1 cellular context compared by ENCODE assay signal in genomic region chr1:194102607-194103006, GRCh38.
TF ChIP-seq lines count a peak whose summit lies in the region.

No MANE protein-coding gene starts in this region.

TF ChIP-seq in GM12878, 131 proteins besides CTCF, POLR2A, EP300 and RAD21 (continued from another document):
- TF ChIP-seq, protein P1, sequence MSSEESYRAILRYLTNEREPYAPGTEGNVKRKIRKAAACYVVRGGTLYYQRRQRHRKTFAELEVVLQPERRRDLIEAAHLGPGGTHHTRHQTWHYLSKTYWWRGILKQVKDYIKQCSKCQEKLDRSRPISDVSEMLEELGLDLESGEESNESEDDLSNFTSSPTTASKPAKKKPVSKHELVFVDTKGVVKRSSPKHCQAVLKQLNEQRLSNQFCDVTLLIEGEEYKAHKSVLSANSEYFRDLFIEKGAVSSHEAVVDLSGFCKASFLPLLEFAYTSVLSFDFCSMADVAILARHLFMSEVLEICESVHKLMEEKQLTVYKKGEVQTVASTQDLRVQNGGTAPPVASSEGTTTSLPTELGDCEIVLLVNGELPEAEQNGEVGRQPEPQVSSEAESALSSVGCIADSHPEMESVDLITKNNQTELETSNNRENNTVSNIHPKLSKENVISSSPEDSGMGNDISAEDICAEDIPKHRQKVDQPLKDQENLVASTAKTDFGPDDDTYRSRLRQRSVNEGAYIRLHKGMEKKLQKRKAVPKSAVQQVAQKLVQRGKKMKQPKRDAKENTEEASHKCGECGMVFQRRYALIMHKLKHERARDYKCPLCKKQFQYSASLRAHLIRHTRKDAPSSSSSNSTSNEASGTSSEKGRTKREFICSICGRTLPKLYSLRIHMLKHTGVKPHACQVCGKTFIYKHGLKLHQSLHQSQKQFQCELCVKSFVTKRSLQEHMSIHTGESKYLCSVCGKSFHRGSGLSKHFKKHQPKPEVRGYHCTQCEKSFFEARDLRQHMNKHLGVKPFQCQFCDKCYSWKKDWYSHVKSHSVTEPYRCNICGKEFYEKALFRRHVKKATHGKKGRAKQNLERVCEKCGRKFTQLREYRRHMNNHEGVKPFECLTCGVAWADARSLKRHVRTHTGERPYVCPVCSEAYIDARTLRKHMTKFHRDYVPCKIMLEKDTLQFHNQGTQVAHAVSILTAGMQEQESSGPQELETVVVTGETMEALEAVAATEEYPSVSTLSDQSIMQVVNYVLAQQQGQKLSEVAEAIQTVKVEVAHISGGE (CRISPR knock-in tag; IDR thresholded peaks at IDR 0.05): no peak
- TF ChIP-seq, protein P2, sequence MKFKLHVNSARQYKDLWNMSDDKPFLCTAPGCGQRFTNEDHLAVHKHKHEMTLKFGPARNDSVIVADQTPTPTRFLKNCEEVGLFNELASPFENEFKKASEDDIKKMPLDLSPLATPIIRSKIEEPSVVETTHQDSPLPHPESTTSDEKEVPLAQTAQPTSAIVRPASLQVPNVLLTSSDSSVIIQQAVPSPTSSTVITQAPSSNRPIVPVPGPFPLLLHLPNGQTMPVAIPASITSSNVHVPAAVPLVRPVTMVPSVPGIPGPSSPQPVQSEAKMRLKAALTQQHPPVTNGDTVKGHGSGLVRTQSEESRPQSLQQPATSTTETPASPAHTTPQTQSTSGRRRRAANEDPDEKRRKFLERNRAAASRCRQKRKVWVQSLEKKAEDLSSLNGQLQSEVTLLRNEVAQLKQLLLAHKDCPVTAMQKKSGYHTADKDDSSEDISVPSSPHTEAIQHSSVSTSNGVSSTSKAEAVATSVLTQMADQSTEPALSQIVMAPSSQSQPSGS (IDR thresholded peaks at IDR 0.05; ENCODE audit: low read length): no peak
- TF ChIP-seq TCF12 (IDR thresholded peaks at IDR 0.05; ENCODE audit: low read depth, low read length) (no peak), MEF2A (IDR thresholded peaks at IDR 0.05; ENCODE audit: insufficient read depth, low read depth, low read length) (no peak), KLF5 (IDR thresholded peaks at IDR 0.05; ENCODE audit: partially characterized antibody) (no peak), CEBPB (IDR thresholded peaks at IDR 0.05; ENCODE audit: borderline replicate concordance in 1 of 2, low read depth in 2 of 2, low read length in 2 of 2) (no peak), RUNX3 (IDR thresholded peaks at IDR 0.05; ENCODE audit: low read length) (no peak), NR2F1 (conservative IDR thresholded peaks at IDR 0.05) (no peak), HDGF (IDR thresholded peaks at IDR 0.05) (no peak), PBX3 (IDR thresholded peaks at IDR 0.05; ENCODE audit: insufficient replicate concordance, low read depth, low read length) (no peak), RFX5 (IDR thresholded peaks at IDR 0.05; ENCODE audit: low read depth, low read length) (no peak)
- TF ChIP-seq, protein P3, sequence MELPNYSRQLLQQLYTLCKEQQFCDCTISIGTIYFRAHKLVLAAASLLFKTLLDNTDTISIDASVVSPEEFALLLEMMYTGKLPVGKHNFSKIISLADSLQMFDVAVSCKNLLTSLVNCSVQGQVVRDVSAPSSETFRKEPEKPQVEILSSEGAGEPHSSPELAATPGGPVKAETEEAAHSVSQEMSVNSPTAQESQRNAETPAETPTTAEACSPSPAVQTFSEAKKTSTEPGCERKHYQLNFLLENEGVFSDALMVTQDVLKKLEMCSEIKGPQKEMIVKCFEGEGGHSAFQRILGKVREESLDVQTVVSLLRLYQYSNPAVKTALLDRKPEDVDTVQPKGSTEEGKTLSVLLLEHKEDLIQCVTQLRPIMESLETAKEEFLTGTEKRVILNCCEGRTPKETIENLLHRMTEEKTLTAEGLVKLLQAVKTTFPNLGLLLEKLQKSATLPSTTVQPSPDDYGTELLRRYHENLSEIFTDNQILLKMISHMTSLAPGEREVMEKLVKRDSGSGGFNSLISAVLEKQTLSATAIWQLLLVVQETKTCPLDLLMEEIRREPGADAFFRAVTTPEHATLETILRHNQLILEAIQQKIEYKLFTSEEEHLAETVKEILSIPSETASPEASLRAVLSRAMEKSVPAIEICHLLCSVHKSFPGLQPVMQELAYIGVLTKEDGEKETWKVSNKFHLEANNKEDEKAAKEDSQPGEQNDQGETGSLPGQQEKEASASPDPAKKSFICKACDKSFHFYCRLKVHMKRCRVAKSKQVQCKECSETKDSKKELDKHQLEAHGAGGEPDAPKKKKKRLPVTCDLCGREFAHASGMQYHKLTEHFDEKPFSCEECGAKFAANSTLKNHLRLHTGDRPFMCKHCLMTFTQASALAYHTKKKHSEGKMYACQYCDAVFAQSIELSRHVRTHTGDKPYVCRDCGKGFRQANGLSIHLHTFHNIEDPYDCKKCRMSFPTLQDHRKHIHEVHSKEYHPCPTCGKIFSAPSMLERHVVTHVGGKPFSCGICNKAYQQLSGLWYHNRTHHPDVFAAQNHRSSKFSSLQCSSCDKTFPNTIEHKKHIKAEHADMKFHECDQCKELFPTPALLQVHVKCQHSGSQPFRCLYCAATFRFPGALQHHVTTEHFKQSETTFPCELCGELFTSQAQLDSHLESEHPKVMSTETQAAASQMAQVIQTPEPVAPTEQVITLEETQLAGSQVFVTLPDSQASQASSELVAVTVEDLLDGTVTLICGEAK (IDR thresholded peaks at IDR 0.05; ENCODE audit: borderline replicate concordance): no peak
